Comparison of ENCODE assay signal across 25 cellular contexts in the genomic region with DNA sequence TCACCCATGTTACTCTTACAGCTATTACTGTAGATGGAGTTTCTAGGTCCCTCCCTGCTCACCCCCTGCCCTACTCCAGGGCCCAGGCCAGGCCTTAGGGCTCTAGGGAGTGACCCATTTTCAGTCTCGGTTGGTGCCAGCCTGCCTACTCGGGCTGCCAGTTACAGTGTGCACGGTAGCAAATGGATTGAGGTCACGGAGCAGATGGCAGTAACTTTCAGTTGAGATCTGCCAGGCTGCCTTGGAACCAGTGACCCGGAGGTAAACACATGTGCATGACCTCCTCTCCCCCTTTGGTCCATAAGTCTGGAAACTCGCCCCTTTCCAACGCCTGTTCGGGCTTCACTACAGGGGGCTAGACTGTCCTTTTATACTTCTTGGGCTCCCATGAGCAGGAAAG.
"Had no signal": no experiment of that assay in that cellular context is flagged by ENCODE, and none has a peak within 500 bp of the region (broad histone marks: within the 10 kb centered on the region; RNA-seq: fewer than 3 reads in every experiment).

No MANE protein-coding gene starts in this region.

- ATAC-seq: activated naive CD4-positive, alpha-beta T cell treated with anti-CD3 and anti-CD28 coated beads, Interleukin-2, amount 50 U/mL, for 72 hours; activated T-cell treated with anti-CD3 and anti-CD28 coated beads, Interleukin-2, amount 50 U/mL, for 72 hours; left lung; naive thymus-derived CD4-positive, alpha-beta T cell; psoas muscle had no signal

- H3K9ac ChIP-seq: parathyroid adenoma had no signal

- H3K27ac ChIP-seq: breast epithelium, left lung, parathyroid adenoma, psoas muscle, right atrium auricular region, thoracic aorta, upper lobe of left lung, vagina, VCaP had no signal

- H3K4me1 Mint-ChIP-seq: naive thymus-derived CD4-positive, alpha-beta T cell; neural crest cell had no signal

- H3K4me3 ChIP-seq: breast epithelium, left lung, lung, psoas muscle, right atrium auricular region, thoracic aorta, upper lobe of left lung, vagina had no signal

- H3K36me3 ChIP-seq: breast epithelium, left lung, right atrium auricular region, thoracic aorta, upper lobe of left lung, vagina had no signal

- H3K27me3 ChIP-seq: breast epithelium, left lung, right atrium auricular region, upper lobe of left lung, vagina had no signal

- H3K9me3 ChIP-seq: breast epithelium, left lung, psoas muscle, right atrium auricular region, thoracic aorta, upper lobe of left lung, vagina had no signal

- DNase-seq: activated CD4-positive, alpha-beta T cell treated with anti-CD3 and anti-CD28 coated beads for 4 hours; activated CD4-positive, alpha-beta T cell treated with anti-CD3 and anti-CD28 coated beads, Interleukin-2, amount 50 U/mL, for 4 hours; activated naive CD4-positive, alpha-beta T cell; activated T-cell treated with anti-CD3 and anti-CD28 coated beads for 4 hours; activated T-cell treated with anti-CD3 and anti-CD28 coated beads, Interleukin-2, amount 50 U/mL, for 72 hours; central memory CD4-positive, alpha-beta T cell; effector CD8-positive, alpha-beta T cell; kidney glomerular epithelial cell; left lung; naive thymus-derived CD4-positive, alpha-beta T cell; occipital lobe; psoas muscle; stimulated activated CD4-positive, alpha-beta T cell treated with anti-CD3 and anti-CD28 coated beads, Interleukin-2, amount 100 ng/mL, for 48 hours; T-helper 9 cell; upper lobe of left lung had no signal

- H3K9me3 Mint-ChIP-seq: neural crest cell; stimulated activated naive CD8-positive, alpha-beta T cell treated with anti-CD3 and anti-CD28 coated beads, Interleukin-15, Interleukin-2, amounts not matched to agents 100 ng/mL and 50 ng/mL, for 24 hours had no signal

- H3K36me3 Mint-ChIP-seq: activated naive CD4-positive, alpha-beta T cell treated with anti-CD3 and anti-CD28 coated beads, Interleukin-2, amount 50 U/mL, for 72 hours; naive thymus-derived CD4-positive, alpha-beta T cell had no signal

- H3K27me3 Mint-ChIP-seq: naive thymus-derived CD4-positive, alpha-beta T cell; stimulated activated naive CD8-positive, alpha-beta T cell treated with anti-CD3 and anti-CD28 coated beads, Interleukin-15, Interleukin-2, amounts not matched to agents 100 ng/mL and 50 ng/mL, for 24 hours had no signal

- H3K4me3 Mint-ChIP-seq: activated T-cell treated with anti-CD3 and anti-CD28 coated beads, Interleukin-2, amount 50 U/mL, for 72 hours; naive thymus-derived CD4-positive, alpha-beta T cell; neural crest cell; stimulated activated naive CD8-positive, alpha-beta T cell treated with anti-CD3 and anti-CD28 coated beads, Interleukin-15, Interleukin-2, amounts not matched to agents 100 ng/mL and 50 ng/mL, for 24 hours had no signal

- H3K4me1 ChIP-seq: breast epithelium, left lung, parathyroid adenoma, psoas muscle, right atrium auricular region, upper lobe of left lung, vagina had no signal

- H3K27ac Mint-ChIP-seq: activated naive CD4-positive, alpha-beta T cell treated with anti-CD3 and anti-CD28 coated beads, Interleukin-2, amount 50 U/mL, for 72 hours; activated T-cell treated with anti-CD3 and anti-CD28 coated beads, Interleukin-2, amount 50 U/mL, for 72 hours; naive thymus-derived CD4-positive, alpha-beta T cell; stimulated activated naive CD8-positive, alpha-beta T cell treated with anti-CD3 and anti-CD28 coated beads, Interleukin-15, Interleukin-2, amounts not matched to agents 100 ng/mL and 50 ng/mL, for 24 hours had no signal
